Comparison of ENCODE assay signal across 1 cellular context in genomic region chr12:4879481-4879880, GRCh38. TPM values are rescaled to one million over a fixed set of nuclear protein-coding genes. Genes with fewer than 3 reads are reported as not detected.
"Had no signal": no experiment of that assay in that cellular context is flagged by ENCODE, and none has a peak within 500 bp of the region (broad histone marks: within the 10 kb centered on the region; RNA-seq: fewer than 3 reads in every experiment).

No MANE protein-coding gene starts in this region.

RNA-seq across cellular contexts. Expression of gene KCNA1, which starts 30.2 kb away (rescaled TPM):
- total RNA-seq: G401 had no signal
